Comparison of ENCODE assay signal across 1 cellular context in the genomic region with DNA sequence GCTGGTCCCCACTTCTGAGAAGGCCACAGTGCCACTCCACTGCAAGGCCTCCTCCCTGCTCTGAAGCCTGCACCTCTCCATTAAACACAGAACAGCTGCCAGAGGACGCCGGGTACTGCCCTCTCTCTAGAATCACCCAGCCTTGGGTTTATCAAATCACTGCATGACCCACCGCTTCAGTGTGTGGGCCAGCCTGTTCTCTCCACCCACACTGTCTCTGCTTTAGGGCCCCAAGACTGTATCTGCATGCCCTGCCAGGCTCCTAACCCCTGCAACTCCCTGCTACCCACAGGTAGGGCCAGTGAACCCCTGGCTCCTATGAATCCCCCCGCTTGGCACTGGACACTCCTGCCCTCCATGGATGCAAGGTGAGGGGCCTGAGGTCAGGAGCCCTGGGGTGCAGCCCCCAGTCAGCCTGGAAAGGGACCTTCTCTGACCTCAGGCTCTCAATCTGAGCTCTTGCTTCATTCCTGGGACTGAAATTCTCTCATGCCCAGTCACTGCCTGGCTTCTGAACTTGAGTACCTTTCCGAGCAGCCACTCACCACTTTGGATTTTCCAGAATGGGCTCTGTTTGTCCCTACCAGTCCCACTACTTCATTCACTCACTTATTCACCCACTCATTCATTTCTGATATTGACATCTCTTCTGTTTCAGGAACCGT.
TF ChIP-seq lines count a peak whose summit lies in the region.

No MANE protein-coding gene starts in this region.

TF ChIP-seq in GM23338, 12 proteins besides CTCF, POLR2A, EP300 and RAD21 (continued from another document):
- TF ChIP-seq, protein P1, sequence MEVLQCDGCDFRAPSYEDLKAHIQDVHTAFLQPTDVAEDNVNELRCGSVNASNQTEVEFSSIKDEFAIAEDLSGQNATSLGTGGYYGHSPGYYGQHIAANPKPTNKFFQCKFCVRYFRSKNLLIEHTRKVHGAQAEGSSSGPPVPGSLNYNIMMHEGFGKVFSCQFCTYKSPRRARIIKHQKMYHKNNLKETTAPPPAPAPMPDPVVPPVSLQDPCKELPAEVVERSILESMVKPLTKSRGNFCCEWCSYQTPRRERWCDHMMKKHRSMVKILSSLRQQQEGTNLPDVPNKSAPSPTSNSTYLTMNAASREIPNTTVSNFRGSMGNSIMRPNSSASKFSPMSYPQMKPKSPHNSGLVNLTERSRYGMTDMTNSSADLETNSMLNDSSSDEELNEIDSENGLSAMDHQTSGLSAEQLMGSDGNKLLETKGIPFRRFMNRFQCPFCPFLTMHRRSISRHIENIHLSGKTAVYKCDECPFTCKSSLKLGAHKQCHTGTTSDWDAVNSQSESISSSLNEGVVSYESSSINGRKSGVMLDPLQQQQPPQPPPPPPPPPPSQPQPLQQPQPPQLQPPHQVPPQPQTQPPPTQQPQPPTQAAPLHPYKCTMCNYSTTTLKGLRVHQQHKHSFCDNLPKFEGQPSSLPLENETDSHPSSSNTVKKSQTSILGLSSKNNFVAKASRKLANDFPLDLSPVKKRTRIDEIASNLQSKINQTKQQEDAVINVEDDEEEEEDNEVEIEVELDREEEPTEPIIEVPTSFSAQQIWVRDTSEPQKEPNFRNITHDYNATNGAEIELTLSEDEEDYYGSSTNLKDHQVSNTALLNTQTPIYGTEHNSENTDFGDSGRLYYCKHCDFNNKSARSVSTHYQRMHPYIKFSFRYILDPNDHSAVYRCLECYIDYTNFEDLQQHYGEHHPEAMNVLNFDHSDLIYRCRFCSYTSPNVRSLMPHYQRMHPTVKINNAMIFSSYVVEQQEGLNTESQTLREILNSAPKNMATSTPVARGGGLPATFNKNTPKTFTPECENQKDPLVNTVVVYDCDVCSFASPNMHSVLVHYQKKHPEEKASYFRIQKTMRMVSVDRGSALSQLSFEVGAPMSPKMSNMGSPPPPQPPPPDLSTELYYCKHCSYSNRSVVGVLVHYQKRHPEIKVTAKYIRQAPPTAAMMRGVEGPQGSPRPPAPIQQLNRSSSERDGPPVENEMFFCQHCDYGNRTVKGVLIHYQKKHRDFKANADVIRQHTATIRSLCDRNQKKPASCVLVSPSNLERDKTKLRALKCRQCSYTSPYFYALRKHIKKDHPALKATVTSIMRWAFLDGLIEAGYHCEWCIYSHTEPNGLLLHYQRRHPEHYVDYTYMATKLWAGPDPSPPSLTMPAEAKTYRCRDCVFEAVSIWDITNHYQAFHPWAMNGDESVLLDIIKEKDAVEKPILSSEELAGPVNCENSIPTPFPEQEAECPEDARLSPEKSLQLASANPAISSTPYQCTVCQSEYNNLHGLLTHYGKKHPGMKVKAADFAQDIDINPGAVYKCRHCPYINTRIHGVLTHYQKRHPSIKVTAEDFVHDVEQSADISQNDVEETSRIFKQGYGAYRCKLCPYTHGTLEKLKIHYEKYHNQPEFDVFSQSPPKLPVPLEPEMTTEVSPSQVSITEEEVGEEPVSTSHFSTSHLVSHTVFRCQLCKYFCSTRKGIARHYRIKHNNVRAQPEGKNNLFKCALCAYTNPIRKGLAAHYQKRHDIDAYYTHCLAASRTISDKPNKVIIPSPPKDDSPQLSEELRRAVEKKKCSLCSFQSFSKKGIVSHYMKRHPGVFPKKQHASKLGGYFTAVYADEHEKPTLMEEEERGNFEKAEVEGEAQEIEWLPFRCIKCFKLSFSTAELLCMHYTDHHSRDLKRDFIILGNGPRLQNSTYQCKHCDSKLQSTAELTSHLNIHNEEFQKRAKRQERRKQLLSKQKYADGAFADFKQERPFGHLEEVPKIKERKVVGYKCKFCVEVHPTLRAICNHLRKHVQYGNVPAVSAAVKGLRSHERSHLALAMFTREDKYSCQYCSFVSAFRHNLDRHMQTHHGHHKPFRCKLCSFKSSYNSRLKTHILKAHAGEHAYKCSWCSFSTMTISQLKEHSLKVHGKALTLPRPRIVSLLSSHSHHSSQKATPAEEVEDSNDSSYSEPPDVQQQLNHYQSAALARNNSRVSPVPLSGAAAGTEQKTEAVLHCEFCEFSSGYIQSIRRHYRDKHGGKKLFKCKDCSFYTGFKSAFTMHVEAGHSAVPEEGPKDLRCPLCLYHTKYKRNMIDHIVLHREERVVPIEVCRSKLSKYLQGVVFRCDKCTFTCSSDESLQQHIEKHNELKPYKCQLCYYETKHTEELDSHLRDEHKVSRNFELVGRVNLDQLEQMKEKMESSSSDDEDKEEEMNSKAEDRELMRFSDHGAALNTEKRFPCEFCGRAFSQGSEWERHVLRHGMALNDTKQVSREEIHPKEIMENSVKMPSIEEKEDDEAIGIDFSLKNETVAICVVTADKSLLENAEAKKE (CRISPR knock-in tag; IDR thresholded peaks at IDR 0.05), result no peak
- TF ChIP-seq NANOG (IDR thresholded peaks at IDR 0.05; ENCODE audit: borderline replicate concordance) (no peak), ZNF114 (CRISPR knock-in tag; IDR thresholded peaks at IDR 0.05) (no peak), ZNF331 (CRISPR knock-in tag; IDR thresholded peaks at IDR 0.05; ENCODE audit: low read depth) (no peak), STAT1 (IDR thresholded peaks at IDR 0.05; ENCODE audit: unreplicated experiment) (no peak)
